Comparison of ENCODE assay signal across 9 cellular contexts in the genomic region with DNA sequence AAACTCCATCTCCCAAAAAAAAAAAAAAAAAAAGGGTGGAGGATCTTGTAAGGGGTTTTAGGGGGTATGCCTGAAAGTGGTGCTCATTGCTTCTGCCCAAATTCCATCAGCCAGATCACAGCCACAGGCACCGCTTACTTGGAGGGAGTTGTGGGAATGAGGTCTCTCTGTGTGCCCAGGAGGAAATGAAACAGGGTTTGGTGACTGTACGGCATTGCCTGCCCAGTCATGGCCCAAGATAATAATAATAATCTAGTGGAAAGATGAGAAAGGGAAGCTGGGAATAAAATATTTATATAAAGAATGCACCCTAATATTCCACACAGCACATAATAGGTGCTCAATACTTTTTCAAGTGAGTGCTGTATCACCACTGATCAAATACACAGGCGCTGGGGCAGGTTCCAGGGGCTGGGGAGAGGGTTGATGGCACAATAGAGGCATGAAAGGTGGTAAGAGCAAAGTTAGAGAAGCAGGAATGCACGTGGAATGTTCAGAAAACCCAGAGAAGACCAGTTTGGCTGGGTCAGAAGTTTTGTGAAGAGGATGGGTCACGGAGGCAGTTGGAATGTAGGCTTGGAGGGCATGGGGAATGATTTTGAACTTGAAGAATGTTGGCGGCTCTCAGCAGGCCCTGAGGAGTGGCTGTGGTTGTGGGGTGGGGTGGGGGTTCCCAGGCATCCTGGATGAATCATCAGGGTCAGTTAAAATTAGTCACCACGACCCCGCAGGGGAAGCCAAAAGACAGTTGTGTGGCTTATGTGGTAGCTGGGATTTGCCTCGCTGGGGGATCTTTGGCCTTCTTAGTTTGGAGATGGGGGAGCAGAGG. TPM values are rescaled to one million over a fixed set of nuclear protein-coding genes. Genes with fewer than 3 reads are reported as not detected.
DNase-seq lines count a peak whose midpoint lies in the region; ATAC-seq, FAIRE-seq and TF ChIP-seq lines count a peak whose summit lies in the region.
"Had no signal": no experiment of that assay in that cellular context is flagged by ENCODE, and none has a peak within 500 bp of the region (broad histone marks: within the 10 kb centered on the region; RNA-seq: fewer than 3 reads in every experiment).

No MANE protein-coding gene starts in this region.

- H3K27me3 ChIP-seq in bronchial epithelial cell (ENCODE audit: control insufficient read depth, insufficient read depth, low read length) (no peaks in the 10 kb centered on the region), thyroid gland (no peaks in the 10 kb centered on the region), dorsolateral prefrontal cortex (peaks cover 0 to 5% (median 0%) of the 10 kb centered on the region in 45 donors)

- H3K9me3 ChIP-seq in T-helper 17 cell (ENCODE audit: control insufficient read depth, low read length, poor library complexity, severe bottlenecking) (no peaks in the 10 kb centered on the region), thyroid gland (no peaks in the 10 kb centered on the region)

- no peaks in the 10 kb centered on the region for H3K36me3 Mint-ChIP-seq in T-helper 17 cell (ENCODE audit: low read depth)

- peak; percentile 52 for DNase-seq in NK-92 treated with Interleukin-12 subunit alpha and Interleukin-12 subunit beta, amount 100 ng/mL, for 24 hours (lab: John Stamatoyannopoulos, UW)
- DNase-seq in NK-92 (lab: John Stamatoyannopoulos, UW; ENCODE audit: unreplicated experiment) (no peak), T-helper 17 cell (peak in 1 of 3 donors; percentile 17), bronchial epithelial cell (ENCODE audit: low read depth) (peak; percentile 96), mucosa of gallbladder (ENCODE audit: low spot score) (peak; percentile 69), thyroid gland (peak; percentile 85), dorsolateral prefrontal cortex (no peak)

- H3K4me3 Mint-ChIP-seq in T-helper 17 cell, result no peak overlapping the region

- TF ChIP-seq CTCF in bronchial epithelial cell (IDR thresholded peaks at IDR 0.05; ENCODE audit: insufficient read depth, low read length, severe bottlenecking) (no peak), thyroid gland (IDR thresholded peaks at IDR 0.05) (no peak), dorsolateral prefrontal cortex (IDR thresholded peaks at IDR 0.05 in 54 of 56, conservative IDR thresholded peaks at IDR 0.05 in 2 of 56; ENCODE audit: low read depth in 1 of 56, partially characterized antibody in 56 of 56) (no peak)

- peaks cover 20% of the 10 kb centered on the region for H3K27me3 Mint-ChIP-seq in T-helper 17 cell

- H3K4me3 ChIP-seq in bronchial epithelial cell (ENCODE audit: low read depth, low read length), result no peak overlapping the region
- no peak overlapping the region for H3K4me3 ChIP-seq in thyroid gland (replicated peaks in 1 of 3)
- H3K4me3 ChIP-seq in dorsolateral prefrontal cortex, result no peak overlapping the region

- peak; percentile 59 for ATAC-seq in T-helper 17 cell
- no peak for ATAC-seq in GM21786 (IDR thresholded peaks at IDR 0.05; ENCODE audit: unreplicated experiment)

- peak overlapping the region; percentile 8 for H3K27ac Mint-ChIP-seq in T-helper 17 cell

- no peaks in the 10 kb centered on the region for H3K36me3 ChIP-seq in bronchial epithelial cell (ENCODE audit: control insufficient read depth, insufficient read depth, low read length)
- no peaks in the 10 kb centered on the region for H3K36me3 ChIP-seq in thyroid gland

- H3K4me1 ChIP-seq in thyroid gland, result peaks cover 15 to 24% of the 10 kb centered on the region in 2 donors

- FAIRE-seq in bronchial epithelial cell (lab: Jason Lieb, UNC), result peak; percentile 58

- TF ChIP-seq POLR2A in thyroid gland (IDR thresholded peaks at IDR 0.05), result peak in 1 of 2 donors; percentile 15

- intact Hi-C loops in thyroid gland (cut with DNase I), result loop anchor here (5.0 to 10.0 kb wide), 2 partner anchors 288 to 435 kb away; no protein-coding TSS in a partner anchor
- intact Hi-C loops in dorsolateral prefrontal cortex (cut with DNase I), result loop anchor here (5.0 to 10.0 kb wide), 4 partner anchors 208 to 495 kb away; no protein-coding TSS in a partner anchor

- WGBS in thyroid gland, 2 donors, result 34 to 35% methylated on average over 7 to 9 of the region's 9 CpGs

- peaks cover 28% of the 10 kb centered on the region for H3K4me1 Mint-ChIP-seq in T-helper 17 cell

- H3K27ac ChIP-seq in thyroid gland (peak overlapping the region; percentile 52 to 90 (median 83)), dorsolateral prefrontal cortex (peak overlapping the region in 2 of 59 donors; percentile 20 to 38)
- H3K27ac ChIP-seq: 22Rv1 had no signal

RNA-seq across cellular contexts. Expression of gene MB, which starts 12.5 kb away (rescaled TPM):
- total RNA-seq in T-helper 17 cell, result not detected
- total RNA-seq in bronchial epithelial cell, result 0.13 TPM in 1 of 2 replicates, not detected in the other
- 0.35 TPM for total RNA-seq in mucosa of gallbladder
- total RNA-seq in thyroid gland, result 1 to 10 TPM in 1 of 4 donors, under 1 TPM in 1, not detected in 2; 0.45 to 1.8 TPM
- total RNA-seq in dorsolateral prefrontal cortex, result 1 to 10 TPM in 10 of 120 experiments, under 1 TPM in 19, not detected in 91; 0.40 to 1.4 (median 0.80) TPM

RNA-seq across cellular contexts. Expression of gene APOL6, which starts 18.6 kb away (rescaled TPM):
- 10 to 100 TPM; 42.7 to 44.8 TPM for total RNA-seq in T-helper 17 cell
- 6.1 and 10.6 TPM in 2 replicates for total RNA-seq in bronchial epithelial cell
- 27.0 TPM for total RNA-seq in mucosa of gallbladder
- total RNA-seq in thyroid gland, result 10 to 100 TPM; 17.2 to 28.7 (median 25.2) TPM
- total RNA-seq in dorsolateral prefrontal cortex, result 10 to 100 TPM in 14 of 120 experiments, 1 to 10 TPM in 106; 2.4 to 20.4 (median 4.9) TPM

Comparison
In these comparisons a context has a peak if more than half of its experiments do, and no peak if none do; other contexts are left out.
1. DNase-seq: peak in NK-92 treated with Interleukin-12 subunit alpha and Interleukin-12 subunit beta, amount 100 ng/mL, for 24 hours (single experiment), bronchial epithelial cell (single experiment), mucosa of gallbladder (single experiment) and thyroid gland (2 of 2); none in NK-92 (single experiment) and dorsolateral prefrontal cortex (0 of 10).